Comparison of ENCODE assay signal across 8 cellular contexts in genomic region chr10:129466703-129467345, GRCh38. TPM values are rescaled to one million over a fixed set of nuclear protein-coding genes. Genes with fewer than 3 reads are reported as not detected.
DNase-seq lines count a peak whose midpoint lies in the region; ATAC-seq, FAIRE-seq and TF ChIP-seq lines count a peak whose summit lies in the region.

MGMT (plus strand) TSS chr10:129467241.

- H3K27ac ChIP-seq in caudate nucleus (ENCODE audit: low read depth, low read length) (peak within 1 kb of the TSS; percentile 82), keratinocyte (ENCODE audit: control insufficient read depth, insufficient read depth, low read length) (peak within 1 kb of the TSS; percentile 27)

- peak; percentile 89 for DNase-seq in G401 (ENCODE audit: low spot score)
- DNase-seq in LHCN-M2 (ENCODE audit: low read depth) = peak; percentile 77
- DNase-seq in caudate nucleus (lab: John Stamatoyannopoulos, UW) = peak; percentile 26 to 96 (median 89)
- DNase-seq in keratinocyte (ENCODE audit: low read depth, low spot score) = peak; percentile 32
- DNase-seq in stimulated activated CD4-positive, alpha-beta T cell treated with anti-CD3 and anti-CD28 coated beads, Interleukin-12 subunit alpha, Interleukin-12 subunit beta, amount 100 ng/mL, for 4 hours = peak; percentile 100
- no peak for DNase-seq in HPDE6-E6E7 (ENCODE audit: extremely low spot score)

- no peaks in the 10 kb centered on the region for H3K36me3 ChIP-seq in keratinocyte (ENCODE audit: control insufficient read depth in 2 of 2, extremely low read depth in 1 of 2, insufficient read depth in 2 of 2, low read length in 2 of 2)

- in situ Hi-C loops in G401 (cut with HindIII; ENCODE audit: low sequenced_read_pairs) = no loop called here

- no peak for FAIRE-seq in keratinocyte (lab: Jason Lieb, UNC)

- peak within 1 kb of the TSS; percentile 92 for H2AFZ ChIP-seq in keratinocyte (ENCODE audit: control insufficient read depth, low read length)

- no peak for TF ChIP-seq CTCF in keratinocyte (optimal IDR thresholded peaks at IDR 0.05 in 1 of 3, IDR thresholded peaks at IDR 0.05 in 1 of 3, conservative IDR thresholded peaks at IDR 0.05 in 1 of 3; ENCODE audit: extremely low read depth in 1 of 3, insufficient read depth in 2 of 3, low read length in 3 of 3)

- H3K4me1 ChIP-seq in keratinocyte (ENCODE audit: control insufficient read depth, extremely low read depth, insufficient read depth, low read length) = peaks cover 12% of the 10 kb centered on the region

- H3K9ac ChIP-seq in keratinocyte (ENCODE audit: control insufficient read depth, extremely low read depth, insufficient read depth, low read length) = peak within 1 kb of the TSS; percentile 68

- dilution Hi-C loops in keratinocyte (cut with MboI; ENCODE audit: extremely low pct_ligation_motif_present, low sequenced_read_pairs) = no loop called here

- H3K9me1 ChIP-seq in keratinocyte (ENCODE audit: control insufficient read depth, extremely low read depth, insufficient read depth, low read length) = no peaks in the 10 kb centered on the region

- no peaks in the 10 kb centered on the region for H3K27me3 ChIP-seq in keratinocyte (ENCODE audit: control insufficient read depth, extremely low read depth, insufficient read depth, low read length)

- H3K4me2 ChIP-seq in keratinocyte (ENCODE audit: control insufficient read depth, extremely low read depth, insufficient read depth, low read depth, low read length) = peak within 1 kb of the TSS; percentile 78

- peak; percentile 89 for ATAC-seq in GM21786 (IDR thresholded peaks at IDR 0.05; ENCODE audit: unreplicated experiment)
- ATAC-seq in activated CD4-positive, CD25-positive, alpha-beta regulatory T cell treated with anti-CD3 and anti-CD28 coated beads, Interleukin-2, amount 50 U/mL, for 24 hours = peak; percentile 94 to 95

- no peaks in the 10 kb centered on the region for H3K79me2 ChIP-seq in keratinocyte (ENCODE audit: control insufficient read depth, insufficient read depth, low read length)

- H3K4me3 ChIP-seq in keratinocyte (ENCODE audit: control insufficient read depth in 2 of 3, extremely low read depth in 1 of 3, insufficient read depth in 2 of 3, low read depth in 1 of 3, low read length in 3 of 3) = peak within 1 kb of the TSS; percentile 74 to 85 (median 76)

- H3K9me3 ChIP-seq in keratinocyte (ENCODE audit: control insufficient read depth, low read depth, low read length) = no peaks in the 10 kb centered on the region

- H4K20me1 ChIP-seq in keratinocyte (ENCODE audit: control insufficient read depth, extremely low read depth, insufficient read depth, low read length) = no peaks in the 10 kb centered on the region

RNA-seq across cellular contexts. Expression of gene MGMT, which starts in this region (rescaled TPM):
- total RNA-seq in G401 (2014; rRNA removed; shearing (Covaris generic)) = 60.3 and 98.3 TPM in 2 replicates
- 29.5 and 33.2 TPM in 2 replicates for total RNA-seq in LHCN-M2 (2014; rRNA removed)
- 28.8 TPM for polyA plus RNA-seq in LHCN-M2 (2012)
- polyA plus RNA-seq in keratinocyte = 15.2 to 17.2 TPM (median 15.2 TPM) in 3 replicates
- 2.5 TPM for polyA plus RNA-seq in keratinocyte (2011; ENCODE audit: low read depth)
- polyA plus RNA-seq in keratinocyte (2011; cell fraction: cytosol; rRNA removed) = 11.2 and 21.2 TPM in 2 replicates
- 10.8 and 15.2 TPM in 2 replicates for polyA plus RNA-seq in keratinocyte (2011; cell fraction: nucleus; rRNA removed)
- 10.9 and 18.4 TPM in 2 replicates for polyA plus RNA-seq in keratinocyte (2012; ENCODE audit: low replicate concordance)
- polyA minus RNA-seq in keratinocyte = 5.7 to 12.9 TPM (median 9.3 TPM) in 3 replicates
- polyA minus RNA-seq in keratinocyte (2011; cell fraction: cytosol; rRNA and poly(A)+ RNA removed) = 6.3 TPM
- polyA minus RNA-seq in keratinocyte (2011; cell fraction: nucleus; rRNA and poly(A)+ RNA removed) = 9.1 and 12.2 TPM in 2 replicates
